ENCODE assay signal across 15 cellular contexts in genomic region chr16:23957287-23957686, GRCh38.
A peak's percentile ranks its signal among the peaks of the same experiment; 100 is the strongest.
DNase-seq lines count a peak whose midpoint lies in the region; ATAC-seq, FAIRE-seq and TF ChIP-seq lines count a peak whose summit lies in the region.
"Had no signal": no experiment of that assay in that cellular context is flagged by ENCODE, and none has a peak within 500 bp of the region (broad histone marks: within the 10 kb centered on the region; RNA-seq: fewer than 3 reads in every experiment).

No MANE protein-coding gene starts in this region.

- in situ Hi-C loops in K562 (cut with MboI) = no loop called here

- no peak for TF ChIP-seq CTCF in K562 (IDR thresholded peaks at IDR 0.05 in 2 of 3, conservative IDR thresholded peaks at IDR 0.05 in 1 of 3; ENCODE audit: insufficient read depth in 2 of 3, low read depth in 1 of 3, low read length in 3 of 3)

- FAIRE-seq in K562 (lab: Jason Lieb, UNC) = no peak
- FAIRE-seq: A204.1, HTR-8/SVneo had no signal

- H3K9me3 ChIP-seq in K562 (replicated peaks; ENCODE audit: control insufficient read depth, insufficient read depth, low read depth, low read length) = no peaks in the 10 kb centered on the region
- H3K9me3 ChIP-seq in CD8-positive, alpha-beta memory T cell (ENCODE audit: low read length) = no peaks in the 10 kb centered on the region

- no peak overlapping the region for H3K4me3 Mint-ChIP-seq in activated CD8-positive, alpha-beta memory T cell treated with anti-CD3 and anti-CD28 coated beads, Interleukin-2, amount 10 ng/mL, durations not matched to agents 7 days and 5 days
- peak overlapping the region; percentile 62 to 90 (median 86) for H3K4me3 Mint-ChIP-seq in IgD-negative memory B cell
- H3K4me3 Mint-ChIP-seq in stimulated activated memory B cell treated with anti-CD40 and anti-IgM and Interleukin-4, amounts not matched to agents 10 μg/mL and 1 μg/mL and 100 μg/mL, for 72 hours = peak overlapping the region; percentile 42
- H3K4me3 Mint-ChIP-seq in CD8-positive, alpha-beta memory T cell = peak overlapping the region in 3 of 7 donors; percentile 32 to 58 (median 44)
- H3K4me3 Mint-ChIP-seq: GM23338 had no signal

- no TSS peak for BruUV-seq in K562 (replicated peaks; lab: Mats Ljungman, UMichigan)

- no peak overlapping the region for H3K4me2 ChIP-seq in K562 (ENCODE audit: insufficient read depth, low read length)
- H3K4me2 ChIP-seq: GM23338 had no signal

- POLR2A ChIA-PET in K562 (lab: Yijun Ruan, JAX) = interaction anchor here (0.6 to 1.8 kb wide), 2 partner anchors 9 to 399 kb away, joined by 3 to 4 read pairs; no protein-coding TSS in a partner anchor
- POLR2A ChIA-PET in CD8-positive, alpha-beta memory T cell (lab: Charles Lee) = no interaction called here

- H3K9me3 Mint-ChIP-seq in activated CD8-positive, alpha-beta memory T cell treated with anti-CD3 and anti-CD28 coated beads, Interleukin-2, amount 10 ng/mL, durations not matched to agents 7 days and 5 days (ENCODE audit: low read depth) = no peaks in the 10 kb centered on the region
- peaks cover 0 to 1% (median 0%) of the 10 kb centered on the region in 3 donors for H3K9me3 Mint-ChIP-seq in IgD-negative memory B cell
- peaks cover 4% of the 10 kb centered on the region for H3K9me3 Mint-ChIP-seq in stimulated activated memory B cell treated with anti-CD40 and anti-IgM and Interleukin-4, amounts not matched to agents 10 μg/mL and 1 μg/mL and 100 μg/mL, for 72 hours
- no peaks in the 10 kb centered on the region for H3K9me3 Mint-ChIP-seq in CD8-positive, alpha-beta memory T cell
- H3K9me3 Mint-ChIP-seq: GM23338 had no signal

- no peak for TF ChIP-seq POLR2A in K562 (conservative IDR thresholded peaks at IDR 0.05)

- CTCF ChIA-PET in activated CD8-positive, alpha-beta memory T cell treated with anti-CD3 and anti-CD28 coated beads, Interleukin-2, amount 10 ng/mL, durations not matched to agents 7 days and 5 days (lab: Charles Lee) = interaction anchor here (2.0 kb wide), 1 partner anchor 53 kb away, joined by 5 read pairs; no protein-coding TSS in a partner anchor
- CTCF ChIA-PET in K562 (lab: Yijun Ruan, JAX; ENCODE audit: low intra/inter-chr PET ratio) = no interaction called here
- CTCF ChIA-PET in CD8-positive, alpha-beta memory T cell (lab: Charles Lee) = no interaction called here

- no peaks in the 10 kb centered on the region for H3K27me3 Mint-ChIP-seq in activated CD8-positive, alpha-beta memory T cell treated with anti-CD3 and anti-CD28 coated beads, Interleukin-2, amount 10 ng/mL, durations not matched to agents 7 days and 5 days
- H3K27me3 Mint-ChIP-seq in IgD-negative memory B cell = no peaks in the 10 kb centered on the region
- H3K27me3 Mint-ChIP-seq in stimulated activated memory B cell treated with anti-CD40 and anti-IgM and Interleukin-4, amounts not matched to agents 10 μg/mL and 1 μg/mL and 100 μg/mL, for 72 hours = no peaks in the 10 kb centered on the region
- H3K27me3 Mint-ChIP-seq in CD8-positive, alpha-beta memory T cell = no peaks in the 10 kb centered on the region

- TF ChIP-seq EP300 in K562 (IDR thresholded peaks at IDR 0.05; ENCODE audit: low read length) = no peak

- H3K27ac Mint-ChIP-seq in activated CD8-positive, alpha-beta memory T cell treated with anti-CD3 and anti-CD28 coated beads, Interleukin-2, amount 10 ng/mL, durations not matched to agents 7 days and 5 days = no peak overlapping the region
- peak overlapping the region; percentile 95 to 98 (median 97) for H3K27ac Mint-ChIP-seq in IgD-negative memory B cell
- H3K27ac Mint-ChIP-seq in stimulated activated memory B cell treated with anti-CD40 and anti-IgM and Interleukin-4, amounts not matched to agents 10 μg/mL and 1 μg/mL and 100 μg/mL, for 72 hours = peak overlapping the region; percentile 87
- peak overlapping the region in 3 of 8 donors; percentile 64 to 90 (median 72) for H3K27ac Mint-ChIP-seq in CD8-positive, alpha-beta memory T cell
- H3K27ac Mint-ChIP-seq: GM23338 had no signal

- H2AFZ ChIP-seq in K562 (ENCODE audit: low read depth, low read length) = no peak overlapping the region
- H2AFZ ChIP-seq: GM23338 had no signal

- H3K36me3 ChIP-seq in K562 (ENCODE audit: control insufficient read depth, insufficient read depth, low read length) = peaks cover 66% of the 10 kb centered on the region
- H3K36me3 ChIP-seq in CD8-positive, alpha-beta memory T cell (ENCODE audit: insufficient read depth, low read length) = no peaks in the 10 kb centered on the region

- intact Hi-C loops in K562 (cut with micrococcal nuclease) = no loop called here

- H4K20me1 ChIP-seq in K562 (replicated peaks; ENCODE audit: control insufficient read depth, insufficient read depth, low read length) = peaks cover 17% of the 10 kb centered on the region

- H3K4me3 ChIP-seq in K562 = no peak overlapping the region
- no peak overlapping the region for H3K4me3 ChIP-seq in CD8-positive, alpha-beta memory T cell (ENCODE audit: low read length)
- H3K4me3 ChIP-seq: GM23338 had no signal

- TF ChIP-seq RAD21 in K562 (CRISPR knock-in tag; conservative IDR thresholded peaks at IDR 0.05 in 1 of 2, IDR thresholded peaks at IDR 0.05 in 1 of 2) = no peak

- H3K9me1 ChIP-seq in K562 (ENCODE audit: control insufficient read depth, insufficient read depth, low read length) = peaks cover 3% of the 10 kb centered on the region

- peak overlapping the region; percentile 2; the same call in 2 of the 3 replicates for H3K27ac ChIP-seq in K562 (ENCODE audit: extremely low read depth, low read depth, low read length)
- no peak overlapping the region for H3K27ac ChIP-seq in CD8-positive, alpha-beta memory T cell (ENCODE audit: low read depth, low read length)

- no peak for ATAC-seq in activated CD8-positive, alpha-beta memory T cell treated with anti-CD3 and anti-CD28 coated beads, Interleukin-2, amount 10 ng/mL, durations not matched to agents 7 days and 5 days
- no peak for ATAC-seq in K562
- ATAC-seq in stimulated activated memory B cell treated with anti-CD40 and anti-IgM and Interleukin-4, amounts not matched to agents 10 μg/mL and 1 μg/mL and 100 μg/mL, for 72 hours = peak; percentile 53
- ATAC-seq: GM23338 had no signal

- peaks cover 50% of the 10 kb centered on the region for H3K4me1 Mint-ChIP-seq in activated CD8-positive, alpha-beta memory T cell treated with anti-CD3 and anti-CD28 coated beads, Interleukin-2, amount 10 ng/mL, durations not matched to agents 7 days and 5 days
- H3K4me1 Mint-ChIP-seq in IgD-negative memory B cell = peaks cover 75 to 82% (median 76%) of the 10 kb centered on the region in 3 donors
- H3K4me1 Mint-ChIP-seq in stimulated activated memory B cell treated with anti-CD40 and anti-IgM and Interleukin-4, amounts not matched to agents 10 μg/mL and 1 μg/mL and 100 μg/mL, for 72 hours = peaks cover 91% of the 10 kb centered on the region
- H3K4me1 Mint-ChIP-seq in CD8-positive, alpha-beta memory T cell = peaks cover 72 to 90% (median 88%) of the 10 kb centered on the region in 3 donors

- peaks cover 12 to 49% of the 10 kb centered on the region in 2 experiments for H3K4me1 ChIP-seq in K562 (replicated peaks in 1 of 2; ENCODE audit: control insufficient read depth in 2 of 2, insufficient read depth in 2 of 2, low read length in 2 of 2)
- H3K4me1 ChIP-seq in CD8-positive, alpha-beta memory T cell (ENCODE audit: insufficient read depth, low read length) = peaks cover 64% of the 10 kb centered on the region

- peaks cover 95% of the 10 kb centered on the region for H3K79me2 ChIP-seq in K562 (ENCODE audit: control insufficient read depth, insufficient read depth, low read length)

- peak; percentile 15 for DNase-seq in activated CD8-positive, alpha-beta memory T cell treated with anti-CD3 and anti-CD28 coated beads, Interleukin-2, amount 10 ng/mL, durations not matched to agents 7 days and 5 days
- DNase-seq in activated CD8-positive, alpha-beta memory T cell treated with anti-CD3 and anti-CD28 coated beads, Interleukin-2, amount 50 U/mL, for 4 hours = no peak
- DNase-seq in K562 (ENCODE audit: extremely low read depth in 1 of 4, low spot score in 3 of 4) (no peak), NK-92 (lab: John Stamatoyannopoulos, UW; ENCODE audit: unreplicated experiment) (no peak), NCI-H345 (lab: John Stamatoyannopoulos, UW) (no peak)
- no peak for DNase-seq in CD8-positive, alpha-beta memory T cell
- DNase-seq: NCI-H1048, NCI-H1694, NCI-H748 treated with DMSO at 0.1 percent for 48 hours, Right ventricle myocardium superior had no signal

- H3K9ac ChIP-seq in K562 (ENCODE audit: insufficient read depth in 1 of 2, low read depth in 2 of 2, low read length in 2 of 2) = no peak overlapping the region

- WGBS in K562 (ENCODE audit: insufficient coverage, low coverage, missing lambda C conversion rate) = 46% methylated on average over 2 of the region's 2 CpGs

- peaks cover 13% of the 10 kb centered on the region for H3K36me3 Mint-ChIP-seq in activated CD8-positive, alpha-beta memory T cell treated with anti-CD3 and anti-CD28 coated beads, Interleukin-2, amount 10 ng/mL, durations not matched to agents 7 days and 5 days
- peaks cover 17% of the 10 kb centered on the region for H3K36me3 Mint-ChIP-seq in IgD-negative memory B cell
- H3K36me3 Mint-ChIP-seq in stimulated activated memory B cell treated with anti-CD40 and anti-IgM and Interleukin-4, amounts not matched to agents 10 μg/mL and 1 μg/mL and 100 μg/mL, for 72 hours = peaks cover 14% of the 10 kb centered on the region
- peaks cover 0 to 10% (median 3%) of the 10 kb centered on the region in 3 donors for H3K36me3 Mint-ChIP-seq in CD8-positive, alpha-beta memory T cell

- H3K27me3 ChIP-seq in K562 (ENCODE audit: control insufficient read depth in 2 of 2, insufficient read depth in 2 of 2, low read length in 2 of 2) = no peaks in the 10 kb centered on the region
- no peaks in the 10 kb centered on the region for H3K27me3 ChIP-seq in CD8-positive, alpha-beta memory T cell (ENCODE audit: insufficient read depth, low read length, poor library complexity, severe bottlenecking)

TF ChIP-seq in K562, 482 proteins besides CTCF, POLR2A, EP300 and RAD21:
- peak; percentile 72 for TF ChIP-seq RBM22 (IDR thresholded peaks at IDR 0.05; ENCODE audit: low read depth, low read length, poor library complexity, severe bottlenecking)
- TF ChIP-seq JUND (IDR thresholded peaks at IDR 0.05; ENCODE audit: borderline replicate concordance, low read depth, low read length) = no peak
- no peak for TF ChIP-seq JUND (tag; IDR thresholded peaks at IDR 0.05; ENCODE audit: borderline replicate concordance, low read depth, low read length)
